In genomic region chr10:71999360-72000072, GRCh38 we compare ENCODE assay signal across 9 cellular contexts. TPM values are rescaled to one million over a fixed set of nuclear protein-coding genes. Genes with fewer than 3 reads are reported as not detected.
DNase-seq lines count a peak whose midpoint lies in the region; ATAC-seq, FAIRE-seq and TF ChIP-seq lines count a peak whose summit lies in the region.
"Had no signal": no experiment of that assay in that cellular context is flagged by ENCODE, and none has a peak within 500 bp of the region (broad histone marks: within the 10 kb centered on the region; RNA-seq: fewer than 3 reads in every experiment).

No MANE protein-coding gene starts in this region.

- no peak overlapping the region for H2BK15ac ChIP-seq in H1 (ENCODE audit: low read length)
- H2BK15ac ChIP-seq in mesendoderm (replicated peaks; ENCODE audit: low read depth) = no peak overlapping the region

- H3K36me3 Mint-ChIP-seq in activated naive CD8-positive, alpha-beta T cell treated with anti-CD3 and anti-CD28 coated beads, Interleukin-2, amount 50 U/mL, for 24 hours (ENCODE audit: low read depth) = no peaks in the 10 kb centered on the region
- H3K36me3 Mint-ChIP-seq in naive thymus-derived CD4-positive, alpha-beta T cell = no peaks in the 10 kb centered on the region

- H2AK5ac ChIP-seq in H1 (ENCODE audit: low read depth, low read length) = no peak overlapping the region
- no peak overlapping the region for H2AK5ac ChIP-seq in mesendoderm (ENCODE audit: low read length)

- H3K9ac ChIP-seq in H1 (replicated peaks in 1 of 4; ENCODE audit: extremely low read depth in 1 of 4, low read depth in 3 of 4, low read length in 3 of 4) (no peak overlapping the region), mesendoderm (ENCODE audit: low read length) (peak overlapping the region; percentile 11)

- peak overlapping the region; percentile 23 for H3K56ac ChIP-seq in H1 (replicated peaks; ENCODE audit: insufficient read length, low read depth, low read length)
- H3K56ac ChIP-seq in mesendoderm (ENCODE audit: low read length) = peak overlapping the region; percentile 37

- H3K4me1 ChIP-seq in H1 (replicated peaks in 1 of 4; ENCODE audit: control insufficient read depth in 3 of 4, insufficient read depth in 4 of 4, low read length in 3 of 4) = peaks cover 0 to 8% (median 1%) of the 10 kb centered on the region in 4 experiments; a peak in 3 of 7 replicates
- H3K4me1 ChIP-seq in mesendoderm (ENCODE audit: control insufficient read depth, low read depth, low read length) = peaks cover 7% of the 10 kb centered on the region
- peaks cover 0 to 93% (median 61%) of the 10 kb centered on the region in 4 donors for H3K4me1 ChIP-seq in tibial nerve
- no peaks in the 10 kb centered on the region for H3K4me1 ChIP-seq in naive thymus-derived CD4-positive, alpha-beta T cell (ENCODE audit: control insufficient read depth in 2 of 2, insufficient read depth in 2 of 2, low read length in 2 of 2)

- H3K79me1 ChIP-seq in H1 (ENCODE audit: low read depth, low read length) (no peaks in the 10 kb centered on the region), mesendoderm (ENCODE audit: low read length) (peaks cover 3% of the 10 kb centered on the region)

- TF ChIP-seq EP300 in H1 (IDR thresholded peaks at IDR 0.05; ENCODE audit: borderline replicate concordance in 1 of 2, low read depth in 2 of 2, low read length in 2 of 2) (no peak), tibial nerve (IDR thresholded peaks at IDR 0.05) (peak in 1 of 2 donors; percentile 60)

- 84% methylated on average over 19 of the region's 21 CpGs; no CpG with 5 or more reads in 1 of the 2 experiments for WGBS in H1 (ENCODE audit: extremely low coverage in 1 of 2, insufficient coverage in 1 of 2, insufficient read length in 1 of 2, insufficient replicate concordance in 2 of 2, low coverage in 1 of 2, low lambda C conversion rate in 2 of 2, missing lambda C conversion rate in 1 of 2), 2 experiments
- no CpG with 5 or more reads among the region's 21 CpGs for WGBS in mesendoderm (ENCODE audit: extremely low coverage, insufficient coverage, low lambda C conversion rate)
- WGBS in tibial nerve, 2 donors = 13 to 22% methylated on average over 19 to 21 of the region's 21 CpGs

- TF ChIP-seq CTCF in H1 (IDR thresholded peaks at IDR 0.05; ENCODE audit: control extremely low read depth in 1 of 3, insufficient read depth in 1 of 3, low read depth in 1 of 3, low read length in 3 of 3) = no peak
- TF ChIP-seq CTCF in tibial nerve (IDR thresholded peaks at IDR 0.05) = no peak

- CTCF ChIA-PET in H1 (lab: Charles Lee; ENCODE audit: partially characterized antibody) = interaction anchor here (0.6 to 5.4 kb wide), 8 partner anchors 8 to 275 kb away, joined by 3 to 27 read pairs (median 6); no protein-coding TSS in a partner anchor
- CTCF ChIA-PET in naive thymus-derived CD4-positive, alpha-beta T cell (lab: Charles Lee) = no interaction called here

- H3K9me3 Mint-ChIP-seq in activated naive CD8-positive, alpha-beta T cell treated with anti-CD3 and anti-CD28 coated beads, Interleukin-2, amount 50 U/mL, for 24 hours = no peaks in the 10 kb centered on the region
- H3K9me3 Mint-ChIP-seq in naive thymus-derived CD4-positive, alpha-beta T cell = no peaks in the 10 kb centered on the region

- H4K8ac ChIP-seq in H1 (ENCODE audit: extremely low read depth, insufficient read depth, low read length) (peak overlapping the region; percentile 35; the same call in 1 of the 2 replicates), mesendoderm (ENCODE audit: low read depth, low read length) (no peak overlapping the region)

- H4K20me1 ChIP-seq in H1 (replicated peaks in 1 of 2; ENCODE audit: control insufficient read depth in 1 of 2, insufficient read depth in 2 of 2, low read length in 2 of 2) = peaks cover 0 to 2% of the 10 kb centered on the region in 2 experiments

- no peaks in the 10 kb centered on the region for H3K9me3 ChIP-seq in H1 (ENCODE audit: insufficient read depth in 2 of 2, low read depth in 1 of 2, low read length in 1 of 2)
- no peaks in the 10 kb centered on the region for H3K9me3 ChIP-seq in tibial nerve
- H3K9me3 ChIP-seq in naive thymus-derived CD4-positive, alpha-beta T cell (ENCODE audit: control insufficient read depth in 2 of 3, low read length in 3 of 3) = no peaks in the 10 kb centered on the region

- H3K4me3 ChIP-seq in H1 (ENCODE audit: extremely low read depth in 1 of 4, insufficient read depth in 2 of 4, low read depth in 3 of 4, low read length in 4 of 4) = no peak overlapping the region
- no peak overlapping the region for H3K4me3 ChIP-seq in mesendoderm (ENCODE audit: low read length)
- no peak overlapping the region for H3K4me3 ChIP-seq in tibial nerve
- H3K4me3 ChIP-seq in naive thymus-derived CD4-positive, alpha-beta T cell (ENCODE audit: low read length) = no peak overlapping the region

- no peak for ATAC-seq in activated naive CD8-positive, alpha-beta T cell treated with anti-CD3 and anti-CD28 coated beads, Interleukin-2, amount 50 U/mL, for 24 hours
- ATAC-seq in naive thymus-derived CD4-positive, alpha-beta T cell = no peak

- TF ChIP-seq RAD21 in H1 (IDR thresholded peaks at IDR 0.05 in 1 of 2, conservative IDR thresholded peaks at IDR 0.05 in 1 of 2; ENCODE audit: low read depth in 2 of 2, low read length in 2 of 2) = no peak

- H4K91ac ChIP-seq in H1 (replicated peaks; ENCODE audit: insufficient read length, low read length) = peak overlapping the region; percentile 44

- TF ChIP-seq POLR2A in H1 (IDR thresholded peaks at IDR 0.05; ENCODE audit: control extremely low read depth in 1 of 2, low read depth in 2 of 2, low read length in 2 of 2) (no peak), tibial nerve (IDR thresholded peaks at IDR 0.05) (no peak)

- H3K79me2 ChIP-seq in H1 (ENCODE audit: control insufficient read depth in 1 of 2, insufficient read depth in 2 of 2, low read length in 2 of 2) (no peaks in the 10 kb centered on the region), mesendoderm (ENCODE audit: control insufficient read depth, insufficient read depth, low read length) (no peaks in the 10 kb centered on the region)

- H3K14ac ChIP-seq in H1 (ENCODE audit: insufficient read length) = no peak overlapping the region

- H3K4me3 Mint-ChIP-seq in activated naive CD8-positive, alpha-beta T cell treated with anti-CD3 and anti-CD28 coated beads, Interleukin-2, amount 50 U/mL, for 24 hours = no peak overlapping the region
- no peak overlapping the region for H3K4me3 Mint-ChIP-seq in naive thymus-derived CD4-positive, alpha-beta T cell

- H3K36me3 ChIP-seq in H1 (ENCODE audit: control insufficient read depth in 2 of 4, insufficient read depth in 4 of 4, low read length in 3 of 4) (no peaks in the 10 kb centered on the region), mesendoderm (ENCODE audit: control insufficient read depth, insufficient read depth, low read length) (no peaks in the 10 kb centered on the region), tibial nerve (peaks cover 0 to 2% (median 0%) of the 10 kb centered on the region in 3 donors)
- no peaks in the 10 kb centered on the region for H3K36me3 ChIP-seq in naive thymus-derived CD4-positive, alpha-beta T cell (ENCODE audit: control insufficient read depth in 2 of 3, insufficient read depth in 3 of 3, low read length in 3 of 3)

- H3K23me2 ChIP-seq in H1 (ENCODE audit: low read depth, low read length) = no peaks in the 10 kb centered on the region

- H3K18ac ChIP-seq in H1 (ENCODE audit: extremely low read depth, low read length) (0 out of 2 replicates have a peak overlapping the region, but pooled peaks have one; percentile 28), mesendoderm (ENCODE audit: low read length) (no peak overlapping the region)

- H3K23ac ChIP-seq in H1 (ENCODE audit: insufficient read length) = no peak overlapping the region
- H3K23ac ChIP-seq in mesendoderm (ENCODE audit: low read length) = no peak overlapping the region

- 0 out of 2 replicates have a peak overlapping the region, but pooled peaks have one; percentile 46 for H2BK5ac ChIP-seq in H1 (ENCODE audit: low read depth, low read length)
- no peak overlapping the region for H2BK5ac ChIP-seq in mesendoderm (ENCODE audit: low read length)

- H3K27ac Mint-ChIP-seq in activated naive CD8-positive, alpha-beta T cell treated with anti-CD3 and anti-CD28 coated beads, Interleukin-2, amount 50 U/mL, for 24 hours = no peak overlapping the region
- no peak overlapping the region for H3K27ac Mint-ChIP-seq in naive thymus-derived CD4-positive, alpha-beta T cell

- no peak overlapping the region for H3K27ac ChIP-seq in H1 (ENCODE audit: low read depth, low read length)
- peak overlapping the region; percentile 56 for H3K27ac ChIP-seq in mesendoderm (ENCODE audit: low read depth, low read length)
- H3K27ac ChIP-seq in tibial nerve = peak overlapping the region; percentile 39 to 80 (median 72)
- no peak overlapping the region for H3K27ac ChIP-seq in naive thymus-derived CD4-positive, alpha-beta T cell (ENCODE audit: low read depth, low read length)

- no peak overlapping the region for H4K5ac ChIP-seq in H1 (ENCODE audit: insufficient read length, low read depth, low read length)
- no peak overlapping the region for H4K5ac ChIP-seq in mesendoderm (ENCODE audit: low read length)

- no peaks in the 10 kb centered on the region for H3K27me3 Mint-ChIP-seq in activated naive CD8-positive, alpha-beta T cell treated with anti-CD3 and anti-CD28 coated beads, Interleukin-2, amount 50 U/mL, for 24 hours
- H3K27me3 Mint-ChIP-seq in naive thymus-derived CD4-positive, alpha-beta T cell = peaks cover 0 to 2% (median 0%) of the 10 kb centered on the region in 5 donors

- no peak overlapping the region for H2BK20ac ChIP-seq in H1 (ENCODE audit: low read length)

- H3K4me1 Mint-ChIP-seq in activated naive CD8-positive, alpha-beta T cell treated with anti-CD3 and anti-CD28 coated beads, Interleukin-2, amount 50 U/mL, for 24 hours = no peaks in the 10 kb centered on the region
- peaks cover 0 to 7% (median 0%) of the 10 kb centered on the region in 7 donors for H3K4me1 Mint-ChIP-seq in naive thymus-derived CD4-positive, alpha-beta T cell

- no peak overlapping the region for H2BK12ac ChIP-seq in H1 (ENCODE audit: low read depth, low read length)

- no peaks in the 10 kb centered on the region for H3K27me3 ChIP-seq in H1 (replicated peaks in 1 of 4; ENCODE audit: control insufficient read depth in 3 of 4, extremely low read depth in 1 of 4, insufficient read depth in 3 of 4, low read length in 3 of 4)
- H3K27me3 ChIP-seq in mesendoderm (ENCODE audit: insufficient read depth, low read length, poor library complexity) = no peaks in the 10 kb centered on the region
- H3K27me3 ChIP-seq in tibial nerve = no peaks in the 10 kb centered on the region
- H3K27me3 ChIP-seq in naive thymus-derived CD4-positive, alpha-beta T cell (ENCODE audit: control insufficient read depth in 2 of 2, insufficient read depth in 2 of 2, low read length in 2 of 2) = no peaks in the 10 kb centered on the region

- H2BK120ac ChIP-seq in H1 (replicated peaks; ENCODE audit: low read depth, low read length) (no peak overlapping the region), mesendoderm (ENCODE audit: low read depth, low read length) (no peak overlapping the region)

- intact Hi-C loops in naive thymus-derived CD4-positive, alpha-beta T cell (cut with micrococcal nuclease) = no loop called here

- no peak overlapping the region for H3K4ac ChIP-seq in H1 (replicated peaks; ENCODE audit: insufficient read length, low read depth, low read length)
- no peak overlapping the region for H3K4ac ChIP-seq in mesendoderm (ENCODE audit: low read depth, low read length)

- H3K4me2 ChIP-seq in H1 (ENCODE audit: insufficient read depth in 1 of 2, low read depth in 2 of 2, low read length in 2 of 2) (no peak overlapping the region), mesendoderm (ENCODE audit: low read length) (no peak overlapping the region)

- H2AFZ ChIP-seq in H1 (ENCODE audit: low read length) = no peak overlapping the region

- FAIRE-seq in H1 (lab: Jason Lieb, UNC) = no peak

- DNase-seq in NCI-H1105 (lab: John Stamatoyannopoulos, UW) = peak; percentile 57
- DNase-seq in H1 (ENCODE audit: low read depth in 1 of 2, low spot score in 2 of 2) = no peak
- DNase-seq in mesendoderm = peak; percentile 59
- peak in 1 of 2 donors; percentile 33 for DNase-seq in tibial nerve (ENCODE audit: low spot score in 2 of 2)
- DNase-seq in KG1 (lab: John Stamatoyannopoulos, UW) = no peak
- no peak for DNase-seq in activated naive CD8-positive, alpha-beta T cell treated with anti-CD3 and anti-CD28 coated beads, Interleukin-2, amount 50 U/mL, for 24 hours
- DNase-seq in naive thymus-derived CD4-positive, alpha-beta T cell = no peak
- DNase-seq in D341Med (ENCODE audit: low spot score) = no peak
- DNase-seq: stimulated activated CD4-positive, alpha-beta T cell treated with anti-CD3 and anti-CD28 coated beads, Interleukin-15, amount 100 ng/mL, for 24 hours had no signal

- POLR2A ChIA-PET in H1 (lab: Charles Lee; ENCODE audit: partially characterized antibody) = no interaction called here
- POLR2A ChIA-PET in naive thymus-derived CD4-positive, alpha-beta T cell (lab: Charles Lee) = no interaction called here

RNA-seq across cellular contexts. Expression of gene CHST3, which starts 35.3 kb away (rescaled TPM):
- 5.7 and 5.8 TPM in 2 replicates for total RNA-seq in H1 (2021; fragmentation: NEBNext Ultra II Directional; extraction: Animal tissue kit (Norgen Biotek cat#: 25700))
- 2.0 and 2.4 TPM in 2 replicates for polyA plus RNA-seq in H1 (2011; rRNA removed)
- 2.0 TPM for polyA plus RNA-seq in H1 (2011; cell fraction: cytosol; rRNA removed)
- polyA plus RNA-seq in H1 (2011; cell fraction: nucleus; rRNA removed) = 2.8 TPM
- 2.5 to 3.3 TPM (median 2.9 TPM) in 4 replicates for polyA plus RNA-seq in H1 (2012, experiment 1 of 2)
- polyA plus RNA-seq in H1 (2012, experiment 2 of 2) = 2.1 TPM
- 3.7 TPM for polyA plus RNA-seq in H1 (2013, experiment 1 of 2)
- 4.5 TPM for polyA plus RNA-seq in H1 (2013, experiment 2 of 2)
- 3.9 and 5.0 TPM in 2 replicates for polyA minus RNA-seq in H1 (2011; rRNA and poly(A)+ RNA removed)
- 3.6 TPM for polyA minus RNA-seq in H1 (2011; cell fraction: cytosol; rRNA and poly(A)+ RNA removed)
- polyA minus RNA-seq in H1 (2011; cell fraction: nucleus; rRNA and poly(A)+ RNA removed) = 4.4 TPM
- 4.9 TPM for polyA plus RNA-seq in mesendoderm (2013, experiment 1 of 2)
- polyA plus RNA-seq in mesendoderm (2013, experiment 2 of 2) = 4.9 TPM
- 10 to 100 TPM; 41.2 to 56.4 (median 47.4) TPM for total RNA-seq in tibial nerve
- total RNA-seq in naive thymus-derived CD4-positive, alpha-beta T cell = under 1 TPM in 1 of 5 experiments, not detected in 4; 0.05 TPM
- not detected for polyA plus RNA-seq in naive thymus-derived CD4-positive, alpha-beta T cell

Comparison
In these comparisons a context has a peak if more than half of its experiments do, and no peak if none do; other contexts are left out.
1. DNase-seq: peak in NCI-H1105 (single experiment) and mesendoderm (single experiment); none in H1 (0 of 2), KG1 (single experiment), activated naive CD8-positive, alpha-beta T cell treated with anti-CD3 and anti-CD28 coated beads, Interleukin-2, amount 50 U/mL, for 24 hours (single experiment), naive thymus-derived CD4-positive, alpha-beta T cell (0 of 9) and D341Med (single experiment).
2. H3K27ac ChIP-seq: peak in mesendoderm (single experiment) and tibial nerve (4 of 4); none in H1 (single experiment) and naive thymus-derived CD4-positive, alpha-beta T cell (single experiment).